In the genomic region with DNA sequence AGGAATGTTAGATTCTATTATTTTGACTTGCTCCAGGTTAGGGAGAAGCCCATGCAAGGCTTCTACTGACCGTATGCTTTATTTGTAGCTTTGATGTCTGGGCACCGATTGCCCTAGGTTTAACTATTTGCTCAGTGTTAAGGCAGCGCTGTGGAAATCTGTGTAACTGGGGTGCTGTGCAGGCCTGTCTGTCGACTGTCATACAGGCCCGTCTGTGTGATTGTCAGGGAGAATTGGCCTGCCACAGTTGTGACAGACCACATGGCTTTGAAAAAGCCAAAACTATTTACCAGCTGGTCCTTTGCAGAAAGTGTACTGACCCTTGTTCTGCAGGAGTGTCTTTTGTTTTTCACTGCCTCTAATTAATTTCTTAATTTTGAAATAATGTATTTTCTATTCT, we compare ENCODE assay signal across 14 cellular contexts.
DNase-seq lines count a peak whose midpoint lies in the region; ATAC-seq and TF ChIP-seq lines count a peak whose summit lies in the region.
"Had no signal": no experiment of that assay in that cellular context is flagged by ENCODE, and none has a peak within 500 bp of the region (broad histone marks: within the 10 kb centered on the region; RNA-seq: fewer than 3 reads in every experiment).

No MANE protein-coding gene starts in this region.

- no peaks in the 10 kb centered on the region for H3K36me3 ChIP-seq in right lobe of liver
- no peaks in the 10 kb centered on the region for H3K36me3 ChIP-seq in MG63

- peak; percentile 27 to 48 (median 46) for ATAC-seq in right lobe of liver
- no peak for ATAC-seq in HG03460 (IDR thresholded peaks at IDR 0.05; ENCODE audit: unreplicated experiment)
- no peak for ATAC-seq in GM18517 (IDR thresholded peaks at IDR 0.05; ENCODE audit: unreplicated experiment)
- ATAC-seq: A549, HCT116 had no signal

- no peaks in the 10 kb centered on the region for H3K36me3 Mint-ChIP-seq in progenitor cell of endocrine pancreas (ENCODE audit: insufficient read depth)

- no peak for DNase-seq in right lobe of liver
- DNase-seq in progenitor cell of endocrine pancreas (ENCODE audit: low spot score, unreplicated experiment), result no peak
- DNase-seq in MG63, result no peak
- DNase-seq in inferior parietal cortex (ENCODE audit: extremely low spot score), result no peak
- DNase-seq: CD8-positive, alpha-beta memory T cell; DMS53; GF-D8; IMR-90 had no signal

- TF ChIP-seq POLR2A in right lobe of liver (IDR thresholded peaks at IDR 0.05), result no peak

- peaks cover 0 to 36% (median 12%) of the 10 kb centered on the region in 4 donors for H3K4me1 ChIP-seq in right lobe of liver
- H3K4me1 ChIP-seq: A549 had no signal

- H3K4me1 Mint-ChIP-seq in progenitor cell of endocrine pancreas (ENCODE audit: low read depth), result peaks cover 25% of the 10 kb centered on the region

- no peak overlapping the region for H3K4me3 ChIP-seq in right lobe of liver
- H3K4me3 ChIP-seq in MG63, result no peak overlapping the region
- H3K4me3 ChIP-seq: A549 had no signal

- peaks cover 3% of the 10 kb centered on the region for H3K9me3 Mint-ChIP-seq in progenitor cell of endocrine pancreas (ENCODE audit: low read depth)
- H3K9me3 Mint-ChIP-seq: CD8-positive, alpha-beta memory T cell had no signal

- intact Hi-C loops in right lobe of liver (cut with DNase I), result no loop called here

- peak overlapping the region; percentile 45 for H3K27ac Mint-ChIP-seq in progenitor cell of endocrine pancreas
- H3K27ac Mint-ChIP-seq: CD8-positive, alpha-beta memory T cell had no signal

- H3K4me3 Mint-ChIP-seq in progenitor cell of endocrine pancreas (ENCODE audit: low read depth), result no peak overlapping the region

- H3K27me3 Mint-ChIP-seq in progenitor cell of endocrine pancreas, result peaks cover 24% of the 10 kb centered on the region

- H3K9me3 ChIP-seq in right lobe of liver, result no peaks in the 10 kb centered on the region
- no peaks in the 10 kb centered on the region for H3K9me3 ChIP-seq in MG63
- H3K9me3 ChIP-seq: A549 had no signal

- H3K27ac ChIP-seq in C4-2B, result peak overlapping the region; percentile 68
- peak overlapping the region; percentile 87 for H3K27ac ChIP-seq in VCaP
- H3K27ac ChIP-seq in right lobe of liver, result peak overlapping the region in 2 of 3 donors; percentile 7 to 48
- H3K27ac ChIP-seq: A549 had no signal

- whole genome bisulfite sequencing in right lobe of liver (ENCODE audit: insufficient coverage, low coverage, low lambda C conversion rate, missing lambda C conversion rate), result 17% methylated on average over 2 of the region's 5 CpGs

- TF ChIP-seq CTCF in C4-2B (conservative IDR thresholded peaks at IDR 0.05), result no peak
- no peak for TF ChIP-seq CTCF in VCaP (conservative IDR thresholded peaks at IDR 0.05)
- TF ChIP-seq CTCF in right lobe of liver (IDR thresholded peaks at IDR 0.05), result no peak
- TF ChIP-seq CTCF in progenitor cell of endocrine pancreas (IDR thresholded peaks at IDR 0.05; ENCODE audit: unreplicated experiment), result no peak

- H3K27me3 ChIP-seq in right lobe of liver (no peaks in the 10 kb centered on the region), MG63 (no peaks in the 10 kb centered on the region)

Comparison
In these comparisons a context has a peak if more than half of its experiments do, and no peak if none do; other contexts are left out.
1. H3K27ac ChIP-seq: peak in every context shown above with its lines; median percentile 87 in VCaP; 68 in C4-2B; 28 in right lobe of liver.
2. ATAC-seq: peak in right lobe of liver (4 of 4); none in HG03460 (single experiment) and GM18517 (single experiment).